12 cellular contexts compared by ENCODE assay signal in genomic region chr7:131067220-131067619, GRCh38.
DNase-seq lines count a peak whose midpoint lies in the region; ATAC-seq, FAIRE-seq and TF ChIP-seq lines count a peak whose summit lies in the region.
"Had no signal": no experiment of that assay in that cellular context is flagged by ENCODE, and none has a peak within 500 bp of the region (broad histone marks: within the 10 kb centered on the region; RNA-seq: fewer than 3 reads in every experiment).

No MANE protein-coding gene starts in this region.

- peaks cover 8% of the 10 kb centered on the region for H3K79me1 ChIP-seq in mesenchymal stem cell (replicated peaks; ENCODE audit: low read length, poor library complexity, severe bottlenecking)

- H2BK15ac ChIP-seq in mesenchymal stem cell (ENCODE audit: low read depth, poor library complexity, severe bottlenecking) = no peak overlapping the region

- H3K23ac ChIP-seq in mesenchymal stem cell (ENCODE audit: low read length in 2 of 2) = no peak overlapping the region

- ATAC-seq in GM12878 = peak; percentile 21
- ATAC-seq in upper lobe of right lung = peak; percentile 56
- ATAC-seq in HG02642 (IDR thresholded peaks at IDR 0.05; ENCODE audit: poor library complexity, unreplicated experiment) = no peak
- ATAC-seq: activated CD4-positive, CD25-positive, alpha-beta regulatory T cell treated with anti-CD3 and anti-CD28 coated beads, Interleukin-2, amount 50 U/mL, for 24 hours had no signal

- peak overlapping the region in 1 of 2 experiments; percentile 13 for H2BK12ac ChIP-seq in mesenchymal stem cell (ENCODE audit: low read length in 2 of 2)

- no peak overlapping the region for H2AFZ ChIP-seq in GM12878 (ENCODE audit: control insufficient read depth, low read depth, low read length)
- no peak overlapping the region for H2AFZ ChIP-seq in mesenchymal stem cell (ENCODE audit: low read depth, low read length)

- RAD21 ChIA-PET in GM12878 (lab: Charles Lee; ENCODE audit: unreplicated experiment) = interaction anchor here (0.5 to 1.2 kb wide), 3 partner anchors 42 to 351 kb away, joined by 3 to 5 read pairs (median 3); no protein-coding TSS in a partner anchor

- no peak overlapping the region for H2AK5ac ChIP-seq in mesenchymal stem cell (ENCODE audit: low read length, severe bottlenecking)

- peaks cover 65% of the 10 kb centered on the region for H3K4me1 ChIP-seq in left ventricle myocardium inferior
- H3K4me1 ChIP-seq in GM12878 (ENCODE audit: control insufficient read depth, insufficient read depth, low read length) = no peaks in the 10 kb centered on the region; the same call in 1 of the 2 replicates
- H3K4me1 ChIP-seq in mesenchymal stem cell (ENCODE audit: control insufficient read depth, insufficient read depth, low read depth, low read length) = peaks cover 5% of the 10 kb centered on the region
- H3K4me1 ChIP-seq in upper lobe of right lung = peaks cover 48% of the 10 kb centered on the region

- FAIRE-seq in GM12878 (lab: Jason Lieb, UNC) = no peak

- DNase-seq in left ventricle myocardium inferior (no peak), cardiac septum (ENCODE audit: low spot score) (no peak), GM12878 (ENCODE audit: low read depth, low spot score) (no peak), mesenchymal stem cell (peak; percentile 36), upper lobe of right lung (no peak), NCI-H524 treated with DMSO at 0.1 percent for 48 hours (lab: John Stamatoyannopoulos, UW) (no peak), RKO (ENCODE audit: low spot score) (no peak)
- DNase-seq: lower lobe of right lung, SHP77 had no signal

- 74% methylated on average over 5 of the region's 5 CpGs for WGBS in GM12878 (ENCODE audit: insufficient coverage, insufficient replicate concordance, low lambda C conversion rate, missing lambda C conversion rate)
- WGBS in mesenchymal stem cell = 83% methylated on average over 5 of the region's 5 CpGs

- no peaks in the 10 kb centered on the region for H4K20me1 ChIP-seq in GM12878 (ENCODE audit: control insufficient read depth, insufficient read depth)

- CTCF ChIA-PET in GM12878 (lab: Yijun Ruan, JAX) = interaction anchor here (0.6 to 8.3 kb wide), 10 partner anchors 10 to 356 kb away, joined by 3 to 39 read pairs (median 3); no protein-coding TSS in a partner anchor

- intact Hi-C loops in left ventricle myocardium inferior (cut with micrococcal nuclease) = no loop called here
- intact Hi-C loops in cardiac septum (cut with DNase I) = loop anchor here (5.0 kb wide), 1 partner anchor 235 kb away; no protein-coding TSS in a partner anchor
- intact Hi-C loops in GM12878 (cut with micrococcal nuclease; ENCODE audit: unreplicated experiment) = no loop called here
- intact Hi-C loops in upper lobe of right lung (cut with DNase I) = no loop called here

- TF ChIP-seq EP300 in GM12878 (IDR thresholded peaks at IDR 0.05; ENCODE audit: borderline replicate concordance in 1 of 2, control insufficient read depth in 1 of 2, low read depth in 2 of 2, low read length in 2 of 2) = no peak

- POLR2A ChIA-PET in GM12878 (lab: Charles Lee) = interaction anchor here (1.5 kb wide), 1 partner anchor 40 kb away, joined by 3 read pairs; no protein-coding TSS in a partner anchor

- H3K36me3 ChIP-seq in left ventricle myocardium inferior (no peaks in the 10 kb centered on the region), GM12878 (ENCODE audit: control insufficient read depth in 2 of 2, insufficient read depth in 2 of 2, low read length in 1 of 2) (no peaks in the 10 kb centered on the region), mesenchymal stem cell (ENCODE audit: control insufficient read depth in 1 of 2, insufficient read depth in 2 of 2, low read depth in 1 of 2, low read length in 2 of 2) (peaks cover 0 to 57% of the 10 kb centered on the region in 2 experiments), upper lobe of right lung (no peaks in the 10 kb centered on the region)

- H3K27ac ChIP-seq in left ventricle myocardium inferior (replicated peaks) (peak overlapping the region; percentile 42), GM12878 (ENCODE audit: control insufficient read depth, insufficient read depth) (no peak overlapping the region), mesenchymal stem cell (ENCODE audit: low read length, poor library complexity, severe bottlenecking) (no peak overlapping the region), upper lobe of right lung (no peak overlapping the region)
- H3K27ac ChIP-seq: HL-60, lower lobe of right lung had no signal

- in situ Hi-C loops in GM12878 (cut with MboI) = loop anchor here (10.0 kb wide), 1 partner anchor 358 kb away; no protein-coding TSS in a partner anchor

- TF ChIP-seq RAD21 in GM12878 (IDR thresholded peaks at IDR 0.05; ENCODE audit: insufficient read depth, low read depth, low read length) = no peak

- H3K4ac ChIP-seq in mesenchymal stem cell (ENCODE audit: low read depth in 1 of 2, low read length in 2 of 2) = no peak overlapping the region

- no peak overlapping the region for H2BK5ac ChIP-seq in mesenchymal stem cell (ENCODE audit: low read depth, low read length, poor library complexity, severe bottlenecking)

- peak overlapping the region; percentile 43 for H4K91ac ChIP-seq in mesenchymal stem cell (ENCODE audit: low read length)

- H3K4me2 ChIP-seq in GM12878 (ENCODE audit: control insufficient read depth, insufficient read depth) (no peak overlapping the region), mesenchymal stem cell (ENCODE audit: low read length, poor library complexity, severe bottlenecking) (no peak overlapping the region)

- H3K9me3 ChIP-seq in left ventricle myocardium inferior (replicated peaks) (no peaks in the 10 kb centered on the region), GM12878 (replicated peaks; ENCODE audit: control insufficient read depth, insufficient read depth, low read length) (no peaks in the 10 kb centered on the region), mesenchymal stem cell (ENCODE audit: control insufficient read depth, low read length) (no peaks in the 10 kb centered on the region), upper lobe of right lung (no peaks in the 10 kb centered on the region)
- H3K9me3 ChIP-seq: lower lobe of right lung had no signal

- H4K8ac ChIP-seq in mesenchymal stem cell (ENCODE audit: low read length) = no peak overlapping the region

- H3K18ac ChIP-seq in mesenchymal stem cell (ENCODE audit: low read depth in 1 of 2, low read length in 2 of 2) = peak overlapping the region in 1 of 2 experiments; percentile 46

- SMC1A ChIA-PET in GM12878 (lab: Charles Lee; ENCODE audit: uncharacterized antibody, unreplicated experiment) = interaction anchor here (0.5 to 2.5 kb wide), 6 partner anchors 32 to 292 kb away, joined by 3 to 8 read pairs (median 6); no protein-coding TSS in a partner anchor

- H2BK120ac ChIP-seq in mesenchymal stem cell (ENCODE audit: low read depth, low read length) = no peak overlapping the region

- no TSS peak for BruUV-seq in GM12878 (replicated peaks; lab: Mats Ljungman, UMichigan)

- H3K27me3 ChIP-seq in left ventricle myocardium inferior (ENCODE audit: low read depth) = no peaks in the 10 kb centered on the region
- no peaks in the 10 kb centered on the region for H3K27me3 ChIP-seq in GM12878 (replicated peaks in 1 of 2; ENCODE audit: control insufficient read depth in 2 of 2, insufficient read depth in 2 of 2, low read length in 1 of 2)
- no peaks in the 10 kb centered on the region for H3K27me3 ChIP-seq in mesenchymal stem cell (ENCODE audit: control insufficient read depth in 1 of 2, insufficient read depth in 1 of 2, low read length in 2 of 2)
- H3K27me3 ChIP-seq in upper lobe of right lung = no peaks in the 10 kb centered on the region

- H3K79me2 ChIP-seq in GM12878 (ENCODE audit: control insufficient read depth, insufficient read depth, low read length) = no peaks in the 10 kb centered on the region; the same call in none of the 2 replicates

- H3K4me3 ChIP-seq in left ventricle myocardium inferior (no peak overlapping the region), GM12878 (no peak overlapping the region), mesenchymal stem cell (ENCODE audit: insufficient read depth in 1 of 2, low read depth in 1 of 2, low read length in 2 of 2) (no peak overlapping the region), upper lobe of right lung (no peak overlapping the region)
- H3K4me3 ChIP-seq: lower lobe of right lung had no signal

- TF ChIP-seq POLR2A in GM12878 (IDR thresholded peaks at IDR 0.05; ENCODE audit: low read depth, low read length) = 0 out of 2 replicates have a peak, but pooled peaks have one; percentile 27

- TF ChIP-seq CTCF in left ventricle myocardium inferior (IDR thresholded peaks at IDR 0.05; ENCODE audit: borderline replicate concordance) (no peak), GM12878 (IDR thresholded peaks at IDR 0.05 in 2 of 3, conservative IDR thresholded peaks at IDR 0.05 in 1 of 3; ENCODE audit: control insufficient read depth in 2 of 3, extremely low read depth in 1 of 3, insufficient read depth in 1 of 3, low read depth in 3 of 3, low read length in 3 of 3) (no peak), upper lobe of right lung (IDR thresholded peaks at IDR 0.05) (no peak)

- H3K14ac ChIP-seq in mesenchymal stem cell (ENCODE audit: low read length in 2 of 2) = no peak overlapping the region

- H3K9ac ChIP-seq in GM12878 (ENCODE audit: control insufficient read depth, insufficient read depth, low read length) (no peak overlapping the region), mesenchymal stem cell (ENCODE audit: low read length) (peak overlapping the region; percentile 13)

TF ChIP-seq in GM12878, 131 proteins besides CTCF, POLR2A, EP300 and RAD21:
- TF ChIP-seq TARDBP (IDR thresholded peaks at IDR 0.05; ENCODE audit: borderline replicate concordance) (no peak), MXI1 (IDR thresholded peaks at IDR 0.05; ENCODE audit: low read depth, low read length) (no peak), MTA2 (IDR thresholded peaks at IDR 0.05; ENCODE audit: low read depth) (no peak), SREBF2 (IDR thresholded peaks at IDR 0.05; ENCODE audit: low read length) (no peak), PBX3 (IDR thresholded peaks at IDR 0.05; ENCODE audit: insufficient replicate concordance, low read depth, low read length) (no peak), POLR2AphosphoS5 (IDR thresholded peaks at IDR 0.05; ENCODE audit: low read length) (0 out of 2 replicates have a peak, but pooled peaks have one; percentile 57)
